ENCODE assay signal across 1 cellular context in genomic region chr1:234537236-234537635, GRCh38.
TF ChIP-seq lines count a peak whose summit lies in the region.

No MANE protein-coding gene starts in this region.

TF ChIP-seq in K562, 482 proteins besides CTCF, POLR2A, EP300 and RAD21 (continued from another document):
- TF ChIP-seq, protein P1, sequence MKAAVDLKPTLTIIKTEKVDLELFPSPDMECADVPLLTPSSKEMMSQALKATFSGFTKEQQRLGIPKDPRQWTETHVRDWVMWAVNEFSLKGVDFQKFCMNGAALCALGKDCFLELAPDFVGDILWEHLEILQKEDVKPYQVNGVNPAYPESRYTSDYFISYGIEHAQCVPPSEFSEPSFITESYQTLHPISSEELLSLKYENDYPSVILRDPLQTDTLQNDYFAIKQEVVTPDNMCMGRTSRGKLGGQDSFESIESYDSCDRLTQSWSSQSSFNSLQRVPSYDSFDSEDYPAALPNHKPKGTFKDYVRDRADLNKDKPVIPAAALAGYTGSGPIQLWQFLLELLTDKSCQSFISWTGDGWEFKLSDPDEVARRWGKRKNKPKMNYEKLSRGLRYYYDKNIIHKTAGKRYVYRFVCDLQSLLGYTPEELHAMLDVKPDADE (conservative IDR thresholded peaks at IDR 0.05; ENCODE audit: control insufficient read depth, low read depth, low read length), result no peak
- TF ChIP-seq ZBTB9 (CRISPR knock-in tag; IDR thresholded peaks at IDR 0.05) (no peak), ZNF347 (CRISPR knock-in tag; IDR thresholded peaks at IDR 0.05; ENCODE audit: low read depth) (no peak), SP1 (CRISPR knock-in tag; IDR thresholded peaks at IDR 0.05) (no peak), ZFP36 (IDR thresholded peaks at IDR 0.05; ENCODE audit: low read depth, low read length, partially characterized antibody) (no peak)
